14 cellular contexts compared by ENCODE assay signal in the genomic region with DNA sequence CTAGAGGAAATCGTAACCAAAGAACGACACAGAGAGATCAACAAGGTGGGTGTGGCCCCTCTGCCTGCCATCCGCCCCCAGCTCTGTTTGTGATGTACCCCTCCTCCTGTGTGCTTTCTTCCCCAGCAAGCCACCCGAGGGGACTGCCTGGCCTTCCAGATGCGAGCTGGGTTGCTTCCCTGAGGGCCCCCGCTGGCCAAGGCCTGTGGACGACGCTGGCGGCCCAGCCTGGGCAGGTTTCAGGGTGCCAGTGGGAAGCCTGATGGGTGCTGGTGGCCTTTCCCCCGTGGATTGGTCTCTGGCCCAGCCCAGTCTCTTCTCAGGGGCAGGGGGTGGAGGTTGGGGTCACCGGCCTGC. TPM values are rescaled to one million over a fixed set of nuclear protein-coding genes. Genes with fewer than 3 reads are reported as not detected.
DNase-seq lines count a peak whose midpoint lies in the region; ATAC-seq and TF ChIP-seq lines count a peak whose summit lies in the region.
"Had no signal": no experiment of that assay in that cellular context is flagged by ENCODE, and none has a peak within 500 bp of the region (broad histone marks: within the 10 kb centered on the region; RNA-seq: fewer than 3 reads in every experiment).

No MANE protein-coding gene starts in this region.

- peak overlapping the region; percentile 87 for H3K27ac Mint-ChIP-seq in activated CD8-positive, alpha-beta T cell treated with anti-CD3 and anti-CD28 coated beads, Interleukin-2, amount 10 ng/mL, durations not matched to agents 7 days and 5 days
- peak overlapping the region in 3 of 6 donors; percentile 57 to 84 (median 83) for H3K27ac Mint-ChIP-seq in immature natural killer cell

- DNase-seq in activated T-cell treated with anti-CD3 and anti-CD28 coated beads, Interleukin-2, amount 50 U/mL, for 4 hours: no peak
- DNase-seq in activated T-cell treated with anti-CD3 and anti-CD28 coated beads, Interleukin-2, amount 50 U/mL, for 1 hour: no peak
- no peak for DNase-seq in activated CD8-positive, alpha-beta T cell treated with anti-CD3 and anti-CD28 coated beads, Interleukin-2, amount 10 ng/mL, durations not matched to agents 7 days and 5 days
- DNase-seq in immature natural killer cell (no peak), suprapubic skin (ENCODE audit: low spot score in 2 of 2) (peak in 1 of 2 donors; percentile 60)
- no peak for DNase-seq in stimulated activated CD4-positive, alpha-beta T cell treated with anti-CD3 and anti-CD28 coated beads, Interleukin-1b, Interleukin-23, amount 100 ng/mL, for 48 hours
- DNase-seq: activated CD4-positive, alpha-beta T cell treated with anti-CD3 and anti-CD28 coated beads, Interleukin-2, amount 50 U/mL, for 1 hour; effector CD8-positive, alpha-beta T cell; left cardiac atrium; NCI-H774; stimulated activated CD4-positive, alpha-beta T cell treated with anti-CD3 and anti-CD28 coated beads, Interleukin-15, amount 100 ng/mL, for 24 hours; upper lobe of right lung had no signal

- H3K36me3 ChIP-seq in suprapubic skin: peaks cover 32% of the 10 kb centered on the region

- TF ChIP-seq POLR2A in suprapubic skin (IDR thresholded peaks at IDR 0.05): no peak

- H3K9me3 ChIP-seq in suprapubic skin: no peaks in the 10 kb centered on the region
- H3K9me3 ChIP-seq: upper lobe of right lung had no signal

- H3K27ac ChIP-seq in suprapubic skin: no peak overlapping the region

- CTCF ChIA-PET in activated CD8-positive, alpha-beta T cell treated with anti-CD3 and anti-CD28 coated beads, Interleukin-2, amount 10 ng/mL, durations not matched to agents 7 days and 5 days (lab: Charles Lee): interaction anchor here (2.4 kb wide), 1 partner anchor 255 kb away, joined by 15 read pairs; no protein-coding TSS in a partner anchor

- H3K4me3 Mint-ChIP-seq in activated T-cell treated with anti-CD3 and anti-CD28 coated beads, Interleukin-2, amount 50 U/mL, for 4 hours: peak overlapping the region; percentile 90
- H3K4me3 Mint-ChIP-seq in activated CD8-positive, alpha-beta T cell treated with anti-CD3 and anti-CD28 coated beads, Interleukin-2, amount 10 ng/mL, durations not matched to agents 7 days and 5 days: peak overlapping the region; percentile 85
- peak overlapping the region; percentile 59 to 84 (median 65) for H3K4me3 Mint-ChIP-seq in immature natural killer cell

- 79% methylated on average over 9 of the region's 11 CpGs for WGBS in suprapubic skin

- no peak for TF ChIP-seq CTCF in suprapubic skin (IDR thresholded peaks at IDR 0.05)

- no peaks in the 10 kb centered on the region for H3K27me3 Mint-ChIP-seq in activated T-cell treated with anti-CD3 and anti-CD28 coated beads, Interleukin-2, amount 50 U/mL, for 4 hours (ENCODE audit: low read depth)
- H3K27me3 Mint-ChIP-seq in activated CD8-positive, alpha-beta T cell treated with anti-CD3 and anti-CD28 coated beads, Interleukin-2, amount 10 ng/mL, durations not matched to agents 7 days and 5 days (ENCODE audit: low read depth): no peaks in the 10 kb centered on the region
- H3K27me3 Mint-ChIP-seq in immature natural killer cell (ENCODE audit: low read depth in 3 of 3): peaks cover 0 to 10% (median 4%) of the 10 kb centered on the region in 3 donors

- POLR2A ChIA-PET in activated CD8-positive, alpha-beta T cell treated with anti-CD3 and anti-CD28 coated beads, Interleukin-2, amount 10 ng/mL, durations not matched to agents 7 days and 5 days (lab: Charles Lee): interaction anchor here (0.7 to 1.6 kb wide), 3 partner anchors 13 to 161 kb away, joined by 3 to 6 read pairs (median 4); no protein-coding TSS in a partner anchor

- no peaks in the 10 kb centered on the region for H3K27me3 ChIP-seq in suprapubic skin
- H3K27me3 ChIP-seq: upper lobe of right lung had no signal

- H3K4me1 ChIP-seq in suprapubic skin: peaks cover 69% of the 10 kb centered on the region

- peak overlapping the region; percentile 82 for H3K4me3 ChIP-seq in suprapubic skin

- no peaks in the 10 kb centered on the region for H3K9me3 Mint-ChIP-seq in activated T-cell treated with anti-CD3 and anti-CD28 coated beads, Interleukin-2, amount 50 U/mL, for 4 hours
- H3K9me3 Mint-ChIP-seq in activated CD8-positive, alpha-beta T cell treated with anti-CD3 and anti-CD28 coated beads, Interleukin-2, amount 10 ng/mL, durations not matched to agents 7 days and 5 days (ENCODE audit: insufficient read depth): no peaks in the 10 kb centered on the region
- H3K9me3 Mint-ChIP-seq in immature natural killer cell: no peaks in the 10 kb centered on the region

- no peak for ATAC-seq in activated T-cell treated with anti-CD3 and anti-CD28 coated beads, Interleukin-2, amount 50 U/mL, for 4 hours
- ATAC-seq in activated CD8-positive, alpha-beta T cell treated with anti-CD3 and anti-CD28 coated beads, Interleukin-2, amount 10 ng/mL, durations not matched to agents 7 days and 5 days: no peak
- no peak for ATAC-seq in HG03565 (IDR thresholded peaks at IDR 0.05; ENCODE audit: unreplicated experiment)
- ATAC-seq in HG02973 (IDR thresholded peaks at IDR 0.05; ENCODE audit: unreplicated experiment): no peak
- ATAC-seq: left cardiac atrium, upper lobe of right lung had no signal

- peaks cover 45% of the 10 kb centered on the region for H3K4me1 Mint-ChIP-seq in activated T-cell treated with anti-CD3 and anti-CD28 coated beads, Interleukin-2, amount 50 U/mL, for 4 hours (ENCODE audit: low read depth)
- H3K4me1 Mint-ChIP-seq in activated CD8-positive, alpha-beta T cell treated with anti-CD3 and anti-CD28 coated beads, Interleukin-2, amount 10 ng/mL, durations not matched to agents 7 days and 5 days (ENCODE audit: low read depth): peaks cover 53% of the 10 kb centered on the region
- peaks cover 48 to 58% of the 10 kb centered on the region in 2 donors for H3K4me1 Mint-ChIP-seq in immature natural killer cell

- no peak for TF ChIP-seq EP300 in suprapubic skin (IDR thresholded peaks at IDR 0.05)

- H3K36me3 Mint-ChIP-seq in activated T-cell treated with anti-CD3 and anti-CD28 coated beads, Interleukin-2, amount 50 U/mL, for 4 hours (ENCODE audit: insufficient read depth): peaks cover 8% of the 10 kb centered on the region
- H3K36me3 Mint-ChIP-seq in activated CD8-positive, alpha-beta T cell treated with anti-CD3 and anti-CD28 coated beads, Interleukin-2, amount 10 ng/mL, durations not matched to agents 7 days and 5 days (ENCODE audit: low read depth): peaks cover 41% of the 10 kb centered on the region
- peaks cover 0 to 11% (median 5%) of the 10 kb centered on the region in 3 donors for H3K36me3 Mint-ChIP-seq in immature natural killer cell

RNA-seq across cellular contexts. Expression of gene ARL6IP4, which starts 2.0 kb away (rescaled TPM):
- total RNA-seq in activated T-cell treated with anti-CD3 and anti-CD28 coated beads, Interleukin-2, amount 50 U/mL, for 4 hours: 100 to 1,000 TPM; 118 to 141 (median 129) TPM
- 100 to 1,000 TPM; 204 to 213 TPM for total RNA-seq in activated CD8-positive, alpha-beta T cell treated with anti-CD3 and anti-CD28 coated beads, Interleukin-2, amount 10 ng/mL, durations not matched to agents 7 days and 5 days
- 100 to 1,000 TPM; 131 to 327 (median 245) TPM for polyA plus RNA-seq in immature natural killer cell
- 100 to 1,000 TPM in 3 of 4 donors, 10 to 100 TPM in 1; 87.5 to 149 (median 114) TPM for total RNA-seq in suprapubic skin

RNA-seq across cellular contexts. Expression of gene OGFOD2, which starts 7.4 kb away (rescaled TPM):
- 10 to 100 TPM; 23.1 to 25.5 (median 24.7) TPM for total RNA-seq in activated T-cell treated with anti-CD3 and anti-CD28 coated beads, Interleukin-2, amount 50 U/mL, for 4 hours
- total RNA-seq in activated CD8-positive, alpha-beta T cell treated with anti-CD3 and anti-CD28 coated beads, Interleukin-2, amount 10 ng/mL, durations not matched to agents 7 days and 5 days: 10 to 100 TPM; 24.1 to 27.0 TPM
- 10 to 100 TPM; 14.4 to 16.6 (median 16.3) TPM for polyA plus RNA-seq in immature natural killer cell
- 10 to 100 TPM in 3 of 4 donors, 1 to 10 TPM in 1; 9.9 to 27.0 (median 13.5) TPM for total RNA-seq in suprapubic skin

RNA-seq across cellular contexts. Expression of gene ABCB9, which starts 16.2 kb away (rescaled TPM):
- total RNA-seq in activated T-cell treated with anti-CD3 and anti-CD28 coated beads, Interleukin-2, amount 50 U/mL, for 4 hours: 1 to 10 TPM; 2.3 to 3.2 (median 2.9) TPM
- total RNA-seq in activated CD8-positive, alpha-beta T cell treated with anti-CD3 and anti-CD28 coated beads, Interleukin-2, amount 10 ng/mL, durations not matched to agents 7 days and 5 days: 1 to 10 TPM; 5.9 to 6.0 TPM
- polyA plus RNA-seq in immature natural killer cell: under 1 TPM in 2 of 3 donors, not detected in 1; 0.31 to 0.44 TPM
- total RNA-seq in suprapubic skin: 1 to 10 TPM; 2.7 to 9.5 (median 7.4) TPM
